Comparison of ENCODE assay signal across 24 cellular contexts in genomic region chr12:117744418-117744817, GRCh38.
"Had no signal": no experiment of that assay in that cellular context is flagged by ENCODE, and none has a peak within 500 bp of the region (broad histone marks: within the 10 kb centered on the region; RNA-seq: fewer than 3 reads in every experiment).

No MANE protein-coding gene starts in this region.

- H3K4me1 Mint-ChIP-seq: T-cell had no signal

- ATAC-seq: HepG2, Panc1, PC-3, T-cell had no signal

- H3K36me3 Mint-ChIP-seq: T-cell had no signal

- DNase-seq: IMR-90; Karpas-422; KG1; MM.1S; NCI-H1092 treated with DMSO at 0.1 percent for 48 hours; NCI-H1436; NCI-H187; NCI-H2029; NCI-H2081 treated with DMSO at 0.1 percent for 48 hours; NCI-H2171 treated with DMSO at 0.1 percent for 48 hours; NCI-H226; NCI-H446; NCI-H510A; NCI-H524 treated with DMSO at 0.1 percent for 48 hours; NCI-H69; NCI-H774; NK-92 treated with Interleukin-12 subunit alpha and Interleukin-12 subunit beta, amount 100 ng/mL, for 24 hours; PC-3; SHP77; SK-N-SH; SW 1271; T-cell had no signal

- H3K4me3 Mint-ChIP-seq: T-cell had no signal

- H3K27ac Mint-ChIP-seq: T-cell had no signal
